Comparison of ENCODE assay signal across 22 cellular contexts in the genomic region with DNA sequence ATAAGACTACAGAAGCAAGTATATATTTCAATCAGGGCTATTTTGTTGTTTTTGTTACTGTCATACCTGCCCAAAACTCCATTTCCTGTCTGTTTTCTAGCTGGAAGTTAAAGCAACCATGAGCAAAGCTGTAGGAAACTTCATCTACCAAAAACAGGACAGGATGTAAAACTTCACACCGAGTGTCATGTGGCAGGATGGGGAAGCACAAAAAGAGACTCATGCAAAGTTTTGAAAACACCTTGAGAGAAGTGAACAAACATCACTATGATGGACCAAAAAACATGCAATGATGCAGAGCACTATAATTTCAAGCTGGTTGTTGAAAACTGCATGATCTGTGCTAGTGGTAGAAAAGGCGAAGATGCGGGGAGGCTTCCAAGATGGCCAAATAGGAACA. TPM values are rescaled to one million over a fixed set of nuclear protein-coding genes. Genes with fewer than 3 reads are reported as not detected.
DNase-seq lines count a peak whose midpoint lies in the region; ATAC-seq lines count a peak whose summit lies in the region.
"Had no signal": no experiment of that assay in that cellular context is flagged by ENCODE, and none has a peak within 500 bp of the region (broad histone marks: within the 10 kb centered on the region; RNA-seq: fewer than 3 reads in every experiment).

No MANE protein-coding gene starts in this region.

- POLR2A ChIA-PET in activated CD8-positive, alpha-beta T cell treated with anti-CD3 and anti-CD28 coated beads, Interleukin-2, amount 10 ng/mL, durations not matched to agents 7 days and 5 days (lab: Charles Lee), result interaction anchor here (0.8 to 2.8 kb wide), 3 partner anchors 24 to 59 kb away, joined by 3 to 8 read pairs (median 5); no protein-coding TSS in a partner anchor

- H3K27me3 Mint-ChIP-seq in activated naive CD4-positive, alpha-beta T cell treated with anti-CD3 and anti-CD28 coated beads for 36 hours (ENCODE audit: low read depth), result peaks cover 6% of the 10 kb centered on the region
- H3K27me3 Mint-ChIP-seq in activated CD8-positive, alpha-beta T cell treated with anti-CD3 and anti-CD28 coated beads, Interleukin-2, amount 10 ng/mL, durations not matched to agents 7 days and 5 days (ENCODE audit: low read depth), result no peaks in the 10 kb centered on the region
- peaks cover 0 to 3% (median 2%) of the 10 kb centered on the region in 3 donors for H3K27me3 Mint-ChIP-seq in immature natural killer cell (ENCODE audit: low read depth in 3 of 3)

- H3K4me3 Mint-ChIP-seq in activated naive CD4-positive, alpha-beta T cell treated with anti-CD3 and anti-CD28 coated beads for 36 hours, result no peak overlapping the region
- H3K4me3 Mint-ChIP-seq in activated CD8-positive, alpha-beta T cell treated with anti-CD3 and anti-CD28 coated beads, Interleukin-2, amount 10 ng/mL, durations not matched to agents 7 days and 5 days, result peak overlapping the region; percentile 12
- peak overlapping the region; percentile 70 to 80 (median 77) for H3K4me3 Mint-ChIP-seq in immature natural killer cell
- H3K4me3 Mint-ChIP-seq: brain, memory B cell had no signal

- intact Hi-C loops in activated naive CD4-positive, alpha-beta T cell treated with anti-CD3 and anti-CD28 coated beads for 36 hours (cut with micrococcal nuclease), result loop anchor here (1.0 kb wide), 3 partner anchors 24 to 72 kb away; a partner anchor contains a TSS
- intact Hi-C loops in right cardiac atrium (cut with DNase I) (no loop called here), Right ventricle myocardium superior (cut with DNase I) (no loop called here)

- H3K4me3 ChIP-seq in thymus (ENCODE audit: low read length) (no peak overlapping the region), right cardiac atrium (ENCODE audit: low read length) (no peak overlapping the region)

- H3K4me1 ChIP-seq in thymus (ENCODE audit: control insufficient read depth, insufficient read depth, low read length) (no peaks in the 10 kb centered on the region), right cardiac atrium (ENCODE audit: control insufficient read depth, insufficient read depth, low read length) (no peaks in the 10 kb centered on the region)

- H3K27ac ChIP-seq in thymus (ENCODE audit: low read depth), result peak overlapping the region; percentile 64
- no peak overlapping the region for H3K27ac ChIP-seq in right cardiac atrium (ENCODE audit: low read length)

- DNase-seq in activated naive CD4-positive, alpha-beta T cell treated with anti-CD3 and anti-CD28 coated beads for 36 hours, result peak; percentile 63
- no peak for DNase-seq in activated naive CD4-positive, alpha-beta T cell treated with Interleukin-2 at 50 U/mL for 16 hours
- no peak for DNase-seq in activated CD8-positive, alpha-beta T cell treated with anti-CD3 and anti-CD28 coated beads, Interleukin-2, amount 10 ng/mL, durations not matched to agents 7 days and 5 days
- DNase-seq in immature natural killer cell, result peak; percentile 25 to 34 (median 33)
- DNase-seq in right cardiac atrium, result no peak
- DNase-seq in Right ventricle myocardium superior, result no peak
- DNase-seq: activated CD4-positive, CD25-positive, alpha-beta regulatory T cell treated with anti-CD3 and anti-CD28 coated beads, Interleukin-2, amount 50 U/mL, for 72 hours; H7; NCI-H1105 treated with DMSO at 0.1 percent for 48 hours; NCI-H226; NCI-H82; OCI-M1 had no signal

- ATAC-seq in activated CD8-positive, alpha-beta T cell treated with anti-CD3 and anti-CD28 coated beads, Interleukin-2, amount 10 ng/mL, durations not matched to agents 7 days and 5 days, result peak; percentile 57
- ATAC-seq in GM18498 (IDR thresholded peaks at IDR 0.05; ENCODE audit: unreplicated experiment), result no peak
- ATAC-seq in right cardiac atrium, result no peak
- no peak for ATAC-seq in Right ventricle myocardium superior (ENCODE audit: poor library complexity)
- ATAC-seq: Right ventricle myocardium inferior had no signal

- H3K4me1 Mint-ChIP-seq in activated naive CD4-positive, alpha-beta T cell treated with anti-CD3 and anti-CD28 coated beads for 36 hours (ENCODE audit: low read depth), result peaks cover 62% of the 10 kb centered on the region
- peaks cover 87% of the 10 kb centered on the region for H3K4me1 Mint-ChIP-seq in activated CD8-positive, alpha-beta T cell treated with anti-CD3 and anti-CD28 coated beads, Interleukin-2, amount 10 ng/mL, durations not matched to agents 7 days and 5 days (ENCODE audit: low read depth)
- peaks cover 83 to 84% of the 10 kb centered on the region in 2 donors for H3K4me1 Mint-ChIP-seq in immature natural killer cell
- H3K4me1 Mint-ChIP-seq: brain, memory B cell had no signal

- CTCF ChIA-PET in activated naive CD4-positive, alpha-beta T cell treated with anti-CD3 and anti-CD28 coated beads for 36 hours (lab: Charles Lee), result interaction anchor here (0.8 kb wide), 1 partner anchor 110 kb away, joined by 4 read pairs; a partner anchor contains a TSS
- CTCF ChIA-PET in activated CD8-positive, alpha-beta T cell treated with anti-CD3 and anti-CD28 coated beads, Interleukin-2, amount 10 ng/mL, durations not matched to agents 7 days and 5 days (lab: Charles Lee), result interaction anchor here (1.1 to 2.4 kb wide), 6 partner anchors 22 to 189 kb away, joined by 3 to 8 read pairs (median 6); no protein-coding TSS in a partner anchor

- H3K9me3 ChIP-seq in thymus (ENCODE audit: control insufficient read depth) (no peaks in the 10 kb centered on the region), right cardiac atrium (ENCODE audit: control insufficient read depth, low read length) (no peaks in the 10 kb centered on the region)

- peaks cover 8% of the 10 kb centered on the region for H3K36me3 Mint-ChIP-seq in activated naive CD4-positive, alpha-beta T cell treated with anti-CD3 and anti-CD28 coated beads for 36 hours (ENCODE audit: low read depth)
- H3K36me3 Mint-ChIP-seq in activated CD8-positive, alpha-beta T cell treated with anti-CD3 and anti-CD28 coated beads, Interleukin-2, amount 10 ng/mL, durations not matched to agents 7 days and 5 days (ENCODE audit: low read depth), result peaks cover 94% of the 10 kb centered on the region
- peaks cover 3 to 16% (median 5%) of the 10 kb centered on the region in 3 donors for H3K36me3 Mint-ChIP-seq in immature natural killer cell
- H3K36me3 Mint-ChIP-seq: brain, memory B cell had no signal

- WGBS in thymus, result 59% methylated on average over 3 of the region's 3 CpGs
- 89% methylated on average over 3 of the region's 3 CpGs for WGBS in right cardiac atrium

- no peaks in the 10 kb centered on the region for H3K27me3 ChIP-seq in thymus (ENCODE audit: control insufficient read depth, insufficient read depth)
- no peaks in the 10 kb centered on the region for H3K27me3 ChIP-seq in right cardiac atrium (ENCODE audit: control insufficient read depth, insufficient read depth)

- no peaks in the 10 kb centered on the region for H3K36me3 ChIP-seq in thymus (ENCODE audit: control insufficient read depth, insufficient read depth)

- peaks cover 21% of the 10 kb centered on the region for H3K9me3 Mint-ChIP-seq in activated naive CD4-positive, alpha-beta T cell treated with anti-CD3 and anti-CD28 coated beads for 36 hours
- peaks cover 50% of the 10 kb centered on the region for H3K9me3 Mint-ChIP-seq in activated CD8-positive, alpha-beta T cell treated with anti-CD3 and anti-CD28 coated beads, Interleukin-2, amount 10 ng/mL, durations not matched to agents 7 days and 5 days (ENCODE audit: insufficient read depth)
- H3K9me3 Mint-ChIP-seq in immature natural killer cell, result peaks cover 0 to 7% (median 4%) of the 10 kb centered on the region in 6 donors

- H3K27ac Mint-ChIP-seq in activated naive CD4-positive, alpha-beta T cell treated with anti-CD3 and anti-CD28 coated beads for 36 hours, result no peak overlapping the region
- H3K27ac Mint-ChIP-seq in activated CD8-positive, alpha-beta T cell treated with anti-CD3 and anti-CD28 coated beads, Interleukin-2, amount 10 ng/mL, durations not matched to agents 7 days and 5 days, result peak overlapping the region; percentile 83
- H3K27ac Mint-ChIP-seq in immature natural killer cell, result peak overlapping the region; percentile 82 to 98 (median 92)
- H3K27ac Mint-ChIP-seq: brain, memory B cell had no signal

RNA-seq across cellular contexts. Expression of a gene that starts 6.3 kb away (rescaled TPM):
- total RNA-seq in activated naive CD4-positive, alpha-beta T cell treated with anti-CD3 and anti-CD28 coated beads for 36 hours, result under 1 TPM in 1 of 2 experiments, not detected in 1; 0.24 TPM
- 100 to 1,000 TPM; 356 to 365 TPM for total RNA-seq in activated CD8-positive, alpha-beta T cell treated with anti-CD3 and anti-CD28 coated beads, Interleukin-2, amount 10 ng/mL, durations not matched to agents 7 days and 5 days
- polyA plus RNA-seq in immature natural killer cell (1,000 to 10,000 TPM; 2,482 to 3,629 (median 2,746) TPM), thymus (15.9 TPM), right cardiac atrium (0.93 TPM)
- total RNA-seq in right cardiac atrium (1 to 10 TPM in 2 of 4 donors, under 1 TPM in 2; 0.42 to 1.5 (median 1.0) TPM), Right ventricle myocardium superior (1.0 TPM)
- total RNA-seq: glomerular endothelial cell, H7, myocyte, osteoblast, renal cortical epithelial cell had no signal
- polyA plus RNA-seq: BJ had no signal

Comparison
In these comparisons a context has a peak if more than half of its experiments do, and no peak if none do; other contexts are left out.
1. DNase-seq: peak in activated naive CD4-positive, alpha-beta T cell treated with anti-CD3 and anti-CD28 coated beads for 36 hours (single experiment) and immature natural killer cell (3 of 3); none in activated naive CD4-positive, alpha-beta T cell treated with Interleukin-2 at 50 U/mL for 16 hours (single experiment), activated CD8-positive, alpha-beta T cell treated with anti-CD3 and anti-CD28 coated beads, Interleukin-2, amount 10 ng/mL, durations not matched to agents 7 days and 5 days (single experiment), right cardiac atrium (0 of 3) and Right ventricle myocardium superior (single experiment).
2. RNA of a gene that starts 6.3 kb away (total RNA-seq): 356 to 365 TPM in activated CD8-positive, alpha-beta T cell treated with anti-CD3 and anti-CD28 coated beads, Interleukin-2, amount 10 ng/mL, durations not matched to agents 7 days and 5 days; 0.42 to 1.5 TPM in right cardiac atrium, 1.0 TPM in Right ventricle myocardium superior (single experiment) and 0.24 TPM in activated naive CD4-positive, alpha-beta T cell treated with anti-CD3 and anti-CD28 coated beads for 36 hours; every median in the first group is over 100 times any median in the second.